ENCODE assay signal across 11 cellular contexts in genomic region chr5:35963381-35963843, GRCh38. TPM values are rescaled to one million over a fixed set of nuclear protein-coding genes. Genes with fewer than 3 reads are reported as not detected.
DNase-seq lines count a peak whose midpoint lies in the region; FAIRE-seq and TF ChIP-seq lines count a peak whose summit lies in the region.
"Had no signal": no experiment of that assay in that cellular context is flagged by ENCODE, and none has a peak within 500 bp of the region (broad histone marks: within the 10 kb centered on the region; RNA-seq: fewer than 3 reads in every experiment).

No MANE protein-coding gene starts in this region.

- POLR2A ChIA-PET in H1 (lab: Charles Lee; ENCODE audit: partially characterized antibody), result no interaction called here
- POLR2A ChIA-PET in CD4-positive, alpha-beta memory T cell (lab: Charles Lee; ENCODE audit: partially characterized antibody), result no interaction called here

- H3K27me3 ChIP-seq in H1 (replicated peaks in 1 of 4; ENCODE audit: control insufficient read depth in 3 of 4, extremely low read depth in 1 of 4, insufficient read depth in 3 of 4, low read length in 3 of 4) (no peaks in the 10 kb centered on the region), testis (no peaks in the 10 kb centered on the region)
- no peaks in the 10 kb centered on the region for H3K27me3 ChIP-seq in CD4-positive, alpha-beta memory T cell (ENCODE audit: insufficient read depth, low read length)

- no peak for TF ChIP-seq EP300 in H1 (IDR thresholded peaks at IDR 0.05; ENCODE audit: borderline replicate concordance in 1 of 2, low read depth in 2 of 2, low read length in 2 of 2)

- peaks cover 2% of the 10 kb centered on the region; the same call in 1 of the 2 replicates for H3K23me2 ChIP-seq in H1 (ENCODE audit: low read depth, low read length)

- no peak overlapping the region for H3K18ac ChIP-seq in H1 (ENCODE audit: extremely low read depth, low read length)

- H4K5ac ChIP-seq in H1 (ENCODE audit: insufficient read length, low read depth, low read length), result no peak overlapping the region

- no peak overlapping the region for H4K8ac ChIP-seq in H1 (ENCODE audit: extremely low read depth, insufficient read depth, low read length)

- H3K9me3 ChIP-seq in H1 (ENCODE audit: insufficient read depth in 2 of 2, low read depth in 1 of 2, low read length in 1 of 2), result peaks cover 11 to 14% of the 10 kb centered on the region in 2 experiments
- H3K9me3 ChIP-seq in testis, result no peaks in the 10 kb centered on the region
- no peaks in the 10 kb centered on the region for H3K9me3 ChIP-seq in CD4-positive, alpha-beta memory T cell (ENCODE audit: control insufficient read depth in 1 of 2, low read length in 2 of 2)

- no peak overlapping the region for H4K91ac ChIP-seq in H1 (replicated peaks; ENCODE audit: insufficient read length, low read length)

- H3K4me3 Mint-ChIP-seq in CD4-positive, alpha-beta memory T cell, result no peak overlapping the region
- H3K4me3 Mint-ChIP-seq: memory B cell had no signal

- peak; percentile 32 for DNase-seq in stimulated activated CD4-positive, alpha-beta T cell treated with anti-CD3 and anti-CD28 coated beads, Interleukin-15, amount 100 ng/mL, for 24 hours
- no peak for DNase-seq in stimulated activated CD4-positive, alpha-beta T cell treated with anti-CD3 and anti-CD28 coated beads, Interleukin-4, amount 100 ng/mL, for 1 hour
- DNase-seq in NCI-H748 (lab: John Stamatoyannopoulos, UW; ENCODE audit: unreplicated experiment) (peak; percentile 61), H1 (ENCODE audit: low read depth in 1 of 2, low spot score in 2 of 2) (peak in 1 of 2 experiments; percentile 75), testis (peak; percentile 47), NCI-H1930 (lab: John Stamatoyannopoulos, UW) (no peak), globus pallidus (ENCODE audit: low spot score) (no peak)
- no peak for DNase-seq in CD4-positive, alpha-beta memory T cell
- DNase-seq: amniotic stem cell, GDM1 had no signal

- no peak overlapping the region for H3K27ac ChIP-seq in H1 (ENCODE audit: low read depth, low read length)
- H3K27ac ChIP-seq in testis, result no peak overlapping the region
- H3K27ac ChIP-seq in CD4-positive, alpha-beta memory T cell (ENCODE audit: low read depth, low read length), result no peak overlapping the region

- H2BK12ac ChIP-seq in H1 (ENCODE audit: low read depth, low read length), result no peak overlapping the region

- no peak overlapping the region for H2BK120ac ChIP-seq in H1 (replicated peaks; ENCODE audit: low read depth, low read length)

- H3K56ac ChIP-seq in H1 (replicated peaks; ENCODE audit: insufficient read length, low read depth, low read length), result no peak overlapping the region

- H3K14ac ChIP-seq in H1 (ENCODE audit: insufficient read length), result no peak overlapping the region

- H3K4me1 ChIP-seq in H1 (replicated peaks in 1 of 4; ENCODE audit: control insufficient read depth in 3 of 4, insufficient read depth in 4 of 4, low read length in 3 of 4) (no peaks in the 10 kb centered on the region), testis (no peaks in the 10 kb centered on the region)
- no peaks in the 10 kb centered on the region for H3K4me1 ChIP-seq in CD4-positive, alpha-beta memory T cell (ENCODE audit: insufficient read depth, low read length)

- H3K4me1 Mint-ChIP-seq in CD4-positive, alpha-beta memory T cell, result no peaks in the 10 kb centered on the region
- H3K4me1 Mint-ChIP-seq: memory B cell had no signal

- H3K23ac ChIP-seq in H1 (ENCODE audit: insufficient read length), result no peak overlapping the region

- no peaks in the 10 kb centered on the region for H3K79me1 ChIP-seq in H1 (ENCODE audit: low read depth, low read length)

- H2BK15ac ChIP-seq in H1 (ENCODE audit: low read length), result no peak overlapping the region

- H3K9ac ChIP-seq in H1 (replicated peaks in 1 of 4; ENCODE audit: extremely low read depth in 1 of 4, low read depth in 3 of 4, low read length in 3 of 4), result no peak overlapping the region

- peaks cover 20 to 43% of the 10 kb centered on the region in 2 donors for H3K27me3 Mint-ChIP-seq in CD4-positive, alpha-beta memory T cell

- H4K20me1 ChIP-seq in H1 (replicated peaks in 1 of 2; ENCODE audit: control insufficient read depth in 1 of 2, insufficient read depth in 2 of 2, low read length in 2 of 2), result no peaks in the 10 kb centered on the region

- no peak overlapping the region for H3K4ac ChIP-seq in H1 (replicated peaks; ENCODE audit: insufficient read length, low read depth, low read length)

- no peaks in the 10 kb centered on the region for H3K79me2 ChIP-seq in H1 (ENCODE audit: control insufficient read depth in 1 of 2, insufficient read depth in 2 of 2, low read length in 2 of 2)

- no peak overlapping the region for H3K4me3 ChIP-seq in H1 (ENCODE audit: extremely low read depth in 1 of 4, insufficient read depth in 2 of 4, low read depth in 3 of 4, low read length in 4 of 4)
- H3K4me3 ChIP-seq in testis, result no peak overlapping the region
- H3K4me3 ChIP-seq in CD4-positive, alpha-beta memory T cell (ENCODE audit: low read length in 2 of 2), result no peak overlapping the region

- peak; percentile 40 to 69 (median 42) for TF ChIP-seq CTCF in H1 (IDR thresholded peaks at IDR 0.05; ENCODE audit: control extremely low read depth in 1 of 3, insufficient read depth in 1 of 3, low read depth in 1 of 3, low read length in 3 of 3)
- TF ChIP-seq CTCF in testis (IDR thresholded peaks at IDR 0.05), result peak in 2 of 3 experiments; percentile 53 to 54

- intact Hi-C loops in testis (cut with DNase I; ENCODE audit: low total_unique reads), result no loop called here
- intact Hi-C loops in CD4-positive, alpha-beta memory T cell (cut with micrococcal nuclease), result no loop called here

- H3K27ac Mint-ChIP-seq in CD4-positive, alpha-beta memory T cell, result no peak overlapping the region
- H3K27ac Mint-ChIP-seq: memory B cell had no signal

- no peak for FAIRE-seq in H1 (lab: Jason Lieb, UNC)

- CTCF ChIA-PET in H1 (lab: Charles Lee; ENCODE audit: partially characterized antibody), result interaction anchor here (0.6 to 2.3 kb wide), 31 partner anchors 9 to 1406 kb away, joined by 3 to 10 read pairs (median 3); partner anchors contain the start of genes LMBRD2 and UGT3A2
- CTCF ChIA-PET in CD4-positive, alpha-beta memory T cell (lab: Charles Lee; ENCODE audit: partially characterized antibody), result no interaction called here

- no peak overlapping the region for H2BK20ac ChIP-seq in H1 (ENCODE audit: low read length)

- H3K36me3 ChIP-seq in H1 (ENCODE audit: control insufficient read depth in 2 of 4, insufficient read depth in 4 of 4, low read length in 3 of 4), result no peaks in the 10 kb centered on the region
- H3K36me3 ChIP-seq in testis (ENCODE audit: low read depth, missing control alignments), result no peaks in the 10 kb centered on the region
- H3K36me3 ChIP-seq in CD4-positive, alpha-beta memory T cell (ENCODE audit: insufficient read depth, low read length), result no peaks in the 10 kb centered on the region

- WGBS in H1 (ENCODE audit: extremely low coverage in 1 of 2, insufficient coverage in 1 of 2, insufficient read length in 1 of 2, insufficient replicate concordance in 2 of 2, low coverage in 1 of 2, low lambda C conversion rate in 2 of 2, missing lambda C conversion rate in 1 of 2), 2 experiments, result 68% methylated on average over 8 of the region's 8 CpGs; no CpG with 5 or more reads in 1 of the 2 experiments
- WGBS in testis, 2 donors, result 30 to 44% methylated on average over 8 of the region's 8 CpGs

- H3K9me3 Mint-ChIP-seq in CD4-positive, alpha-beta memory T cell, result peaks cover 0 to 11% (median 7%) of the 10 kb centered on the region in 8 donors

- H3K4me2 ChIP-seq in H1 (ENCODE audit: insufficient read depth in 1 of 2, low read depth in 2 of 2, low read length in 2 of 2), result no peak overlapping the region

- no peaks in the 10 kb centered on the region for H3K36me3 Mint-ChIP-seq in CD4-positive, alpha-beta memory T cell
- H3K36me3 Mint-ChIP-seq: memory B cell had no signal

- no peak overlapping the region for H2BK5ac ChIP-seq in H1 (ENCODE audit: low read depth, low read length)

- no peak for TF ChIP-seq POLR2A in H1 (IDR thresholded peaks at IDR 0.05; ENCODE audit: control extremely low read depth in 1 of 2, low read depth in 2 of 2, low read length in 2 of 2)
- no peak for TF ChIP-seq POLR2A in testis (IDR thresholded peaks at IDR 0.05)

- no peak overlapping the region for H2AK5ac ChIP-seq in H1 (ENCODE audit: low read depth, low read length)

- TF ChIP-seq RAD21 in H1 (IDR thresholded peaks at IDR 0.05 in 1 of 2, conservative IDR thresholded peaks at IDR 0.05 in 1 of 2; ENCODE audit: low read depth in 2 of 2, low read length in 2 of 2), result peak; percentile 23 to 43; a peak in 3 of 4 replicates

- H2AFZ ChIP-seq in H1 (ENCODE audit: low read length), result no peak overlapping the region

TF ChIP-seq in H1, 55 proteins besides CTCF, POLR2A, EP300 and RAD21 (continues in another document):
- TF ChIP-seq CBX5 (IDR thresholded peaks at IDR 0.05; ENCODE audit: low read depth, low read length) (no peak), SP4 (IDR thresholded peaks at IDR 0.05; ENCODE audit: low read length) (no peak)

RNA-seq across cellular contexts. Expression of gene CAPSL, which starts 25.0 kb away (rescaled TPM):
- total RNA-seq in H1 (2021; fragmentation: NEBNext Ultra II Directional; extraction: Animal tissue kit (Norgen Biotek cat#: 25700)), result not detected in 2 replicates
- polyA plus RNA-seq in H1 (2011; rRNA removed) (not detected in 2 replicates), testis (ENCODE audit: insufficient read depth, low read depth, low replicate concordance) (28.5 TPM)
- not detected for polyA plus RNA-seq in H1 (2011; cell fraction: cytosol; rRNA removed)
- 0.11 TPM for polyA plus RNA-seq in H1 (2011; cell fraction: nucleus; rRNA removed)
- polyA plus RNA-seq in H1 (2012, experiment 1 of 2), result not detected in 4 replicates
- not detected for polyA plus RNA-seq in H1 (2012, experiment 2 of 2)
- polyA plus RNA-seq in H1 (2013, experiment 1 of 2), result not detected
- polyA plus RNA-seq in H1 (2013, experiment 2 of 2), result not detected
- polyA minus RNA-seq in H1 (2011; rRNA and poly(A)+ RNA removed), result not detected in 2 replicates
- polyA minus RNA-seq in H1 (2011; cell fraction: cytosol; rRNA and poly(A)+ RNA removed), result not detected
- polyA minus RNA-seq in H1 (2011; cell fraction: nucleus; rRNA and poly(A)+ RNA removed), result not detected
- 1 to 10 TPM; 3.5 to 4.5 TPM for total RNA-seq in testis
- total RNA-seq in CD4-positive, alpha-beta memory T cell, result not detected
- not detected for polyA plus RNA-seq in CD4-positive, alpha-beta memory T cell

RNA-seq across cellular contexts. Expression of gene UGT3A1, which starts 27.8 kb away (rescaled TPM):
- 1.5 and 2.4 TPM in 2 replicates for total RNA-seq in H1 (2021; fragmentation: NEBNext Ultra II Directional; extraction: Animal tissue kit (Norgen Biotek cat#: 25700))
- polyA plus RNA-seq in H1 (2011; rRNA removed) (2.5 and 3.4 TPM in 2 replicates), testis (ENCODE audit: insufficient read depth, low read depth, low replicate concordance) (12.4 TPM)
- 3.0 TPM for polyA plus RNA-seq in H1 (2011; cell fraction: cytosol; rRNA removed)
- 2.0 TPM for polyA plus RNA-seq in H1 (2011; cell fraction: nucleus; rRNA removed)
- 2.0 to 4.1 TPM (median 3.5 TPM) in 4 replicates for polyA plus RNA-seq in H1 (2012, experiment 1 of 2)
- polyA plus RNA-seq in H1 (2012, experiment 2 of 2), result 1.3 TPM
- polyA plus RNA-seq in H1 (2013, experiment 1 of 2), result 1.8 TPM
- 1.7 TPM for polyA plus RNA-seq in H1 (2013, experiment 2 of 2)
- 3.8 and 6.9 TPM in 2 replicates for polyA minus RNA-seq in H1 (2011; rRNA and poly(A)+ RNA removed)
- 1.2 TPM for polyA minus RNA-seq in H1 (2011; cell fraction: cytosol; rRNA and poly(A)+ RNA removed)
- 2.1 TPM for polyA minus RNA-seq in H1 (2011; cell fraction: nucleus; rRNA and poly(A)+ RNA removed)
- total RNA-seq in testis, result 1 to 10 TPM; 4.3 to 7.5 TPM
- not detected for total RNA-seq in CD4-positive, alpha-beta memory T cell
- not detected for polyA plus RNA-seq in CD4-positive, alpha-beta memory T cell

Comparison
In these comparisons a context has a peak if more than half of its experiments do, and no peak if none do; other contexts are left out.
1. DNase-seq: peak in stimulated activated CD4-positive, alpha-beta T cell treated with anti-CD3 and anti-CD28 coated beads, Interleukin-15, amount 100 ng/mL, for 24 hours (single experiment), NCI-H748 (single experiment) and testis (single experiment); none in stimulated activated CD4-positive, alpha-beta T cell treated with anti-CD3 and anti-CD28 coated beads, Interleukin-4, amount 100 ng/mL, for 1 hour (single experiment), NCI-H1930 (0 of 2), CD4-positive, alpha-beta memory T cell (0 of 5) and globus pallidus (single experiment).